Comparison of ENCODE assay signal across 8 cellular contexts in the genomic region with DNA sequence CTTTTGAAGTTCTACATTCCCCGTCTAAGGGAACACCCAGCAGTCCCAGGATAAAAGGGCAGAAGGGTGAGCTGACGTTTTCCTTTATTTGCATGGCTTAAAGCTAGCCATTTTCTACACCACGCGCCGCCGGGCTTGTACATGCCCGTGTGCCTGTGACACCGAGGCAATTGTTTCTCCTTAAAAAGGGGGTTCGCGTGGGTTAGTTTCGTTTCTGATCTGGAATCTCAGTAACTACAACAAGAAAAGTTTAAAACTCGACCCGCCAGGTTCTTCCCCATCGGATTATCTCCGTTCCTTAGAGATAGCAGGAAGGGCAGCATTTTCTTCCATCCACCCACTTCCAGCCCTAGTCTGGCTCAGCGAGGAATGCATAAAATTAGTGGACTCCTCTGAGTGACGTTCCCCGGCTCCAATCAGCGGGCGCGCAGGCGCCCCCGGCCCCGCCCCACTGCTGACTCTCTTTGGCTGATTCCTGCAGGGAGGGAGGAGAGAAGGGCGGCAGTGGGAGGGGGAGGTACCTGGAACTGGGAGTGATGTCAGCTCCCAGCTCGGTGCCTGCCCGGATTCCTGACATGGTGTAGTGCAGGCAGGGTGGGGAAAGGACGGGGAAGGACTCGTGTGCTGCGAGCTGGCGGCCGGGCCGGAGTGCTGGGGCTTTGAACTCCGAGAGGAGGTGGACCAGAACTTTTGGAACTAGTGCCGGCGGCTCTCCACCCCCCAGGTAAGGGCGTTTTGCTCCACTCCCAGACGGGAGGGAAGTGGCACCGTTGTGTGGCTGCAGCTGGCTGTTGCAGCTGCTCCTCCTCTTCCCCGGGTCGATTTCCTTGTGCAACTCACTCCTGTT. TPM values are rescaled to one million over a fixed set of nuclear protein-coding genes. Genes with fewer than 3 reads are reported as not detected.
DNase-seq lines count a peak whose midpoint lies in the region; TF ChIP-seq lines count a peak whose summit lies in the region.

A gene (plus strand): TSS at position 565 of the 847 bp plus-strand sequence. CDS start 109,191 bp downstream, outside the sequence.

- H3K9ac ChIP-seq in ES-I3 (ENCODE audit: low read depth, low read length): peak within 1 kb of the TSS; percentile 84

- no peaks in the 10 kb centered on the region for H3K36me3 Mint-ChIP-seq in nephron (ENCODE audit: low read depth)
- H3K36me3 Mint-ChIP-seq in stimulated activated naive CD8-positive, alpha-beta T cell treated with anti-CD3 and anti-CD28 coated beads, Interleukin-15, Interleukin-2, amounts not matched to agents 100 ng/mL and 50 ng/mL, for 24 hours (ENCODE audit: low read depth): no peaks in the 10 kb centered on the region

- H3K4me3 ChIP-seq in H7 (ENCODE audit: insufficient read depth, low read depth, low read length) (peak within 1 kb of the TSS; percentile 84), MG63 (peak within 1 kb of the TSS; percentile 89), fibroblast of pulmonary artery (replicated peaks; ENCODE audit: low read depth, low read length) (peak within 1 kb of the TSS; percentile 77)

- peak within 1 kb of the TSS; percentile 85 to 89 (median 88) for H3K27ac Mint-ChIP-seq in nephron
- H3K27ac Mint-ChIP-seq in stimulated activated naive CD8-positive, alpha-beta T cell treated with anti-CD3 and anti-CD28 coated beads, Interleukin-15, Interleukin-2, amounts not matched to agents 100 ng/mL and 50 ng/mL, for 24 hours: peak within 1 kb of the TSS; percentile 93

- peak; percentile 95 for DNase-seq in H7
- peak; percentile 100 for DNase-seq in MG63
- DNase-seq in SHP77 treated with DMSO at 0.1 percent for 48 hours (lab: John Stamatoyannopoulos, UW): peak; percentile 95
- DNase-seq in activated effector memory CD4-positive, alpha-beta T cell treated with anti-CD3 and anti-CD28 coated beads, Interleukin-2, amount 50 U/mL, for 16 hours: peak; percentile 99
- peak; percentile 98 for DNase-seq in fibroblast of pulmonary artery (ENCODE audit: low read depth)

- no peaks in the 10 kb centered on the region for H3K9me3 Mint-ChIP-seq in nephron
- no peaks in the 10 kb centered on the region for H3K9me3 Mint-ChIP-seq in stimulated activated naive CD8-positive, alpha-beta T cell treated with anti-CD3 and anti-CD28 coated beads, Interleukin-15, Interleukin-2, amounts not matched to agents 100 ng/mL and 50 ng/mL, for 24 hours

- H3K36me3 ChIP-seq in ES-I3 (ENCODE audit: insufficient read depth, low read length): no peaks in the 10 kb centered on the region
- no peaks in the 10 kb centered on the region for H3K36me3 ChIP-seq in H7 (replicated peaks; ENCODE audit: control insufficient read depth, insufficient read depth, low read length)
- no peaks in the 10 kb centered on the region; the same call in none of the 2 replicates for H3K36me3 ChIP-seq in MG63

- H3K4me1 ChIP-seq in ES-I3 (ENCODE audit: insufficient read depth, low read length): peaks cover 23% of the 10 kb centered on the region

- no peaks in the 10 kb centered on the region; the same call in 1 of the 2 replicates for H3K27me3 ChIP-seq in H7 (ENCODE audit: control insufficient read depth, insufficient read depth, low read length)
- no peaks in the 10 kb centered on the region for H3K27me3 ChIP-seq in MG63

- peak within 1 kb of the TSS; percentile 86 to 93 (median 92) for H3K4me3 Mint-ChIP-seq in nephron
- H3K4me3 Mint-ChIP-seq in stimulated activated naive CD8-positive, alpha-beta T cell treated with anti-CD3 and anti-CD28 coated beads, Interleukin-15, Interleukin-2, amounts not matched to agents 100 ng/mL and 50 ng/mL, for 24 hours: peak within 1 kb of the TSS; percentile 93

- peaks cover 65% of the 10 kb centered on the region for H3K4me1 Mint-ChIP-seq in nephron
- peaks cover 30% of the 10 kb centered on the region for H3K4me1 Mint-ChIP-seq in stimulated activated naive CD8-positive, alpha-beta T cell treated with anti-CD3 and anti-CD28 coated beads, Interleukin-15, Interleukin-2, amounts not matched to agents 100 ng/mL and 50 ng/mL, for 24 hours (ENCODE audit: low read depth)

- no peaks in the 10 kb centered on the region for H3K9me3 ChIP-seq in ES-I3 (ENCODE audit: control insufficient read depth, insufficient read depth, low read length)
- H3K9me3 ChIP-seq in MG63: no peaks in the 10 kb centered on the region; the same call in 1 of the 2 replicates

- no peaks in the 10 kb centered on the region for H3K27me3 Mint-ChIP-seq in nephron (ENCODE audit: low read depth)
- H3K27me3 Mint-ChIP-seq in stimulated activated naive CD8-positive, alpha-beta T cell treated with anti-CD3 and anti-CD28 coated beads, Interleukin-15, Interleukin-2, amounts not matched to agents 100 ng/mL and 50 ng/mL, for 24 hours: peaks cover 20% of the 10 kb centered on the region

- TF ChIP-seq CTCF in fibroblast of pulmonary artery (IDR thresholded peaks at IDR 0.05; ENCODE audit: low read length, missing control alignments) (peak; percentile 39), nephron (IDR thresholded peaks at IDR 0.05; ENCODE audit: unreplicated experiment in 3 of 3) (peak in 1 of 3 experiments; percentile 11)

RNA-seq across cellular contexts. Expression of the gene that starts here (rescaled TPM):
- total RNA-seq in H7 (2014; rRNA removed; shearing (Covaris generic)): 17.0 and 18.7 TPM in 2 replicates
- 42.3 and 45.7 TPM in 2 replicates for total RNA-seq in MG63 (2014; rRNA removed; shearing (Covaris generic); ENCODE audit: low replicate concordance)

Comparison
In these comparisons a context has a peak if more than half of its experiments do, and no peak if none do; other contexts are left out.
1. Peak in every context shown above with its lines: DNase-seq and H3K4me3 ChIP-seq.